1 cellular context compared by ENCODE assay signal in genomic region chr11:110362916-110363574, GRCh38.
TF ChIP-seq lines count a peak whose summit lies in the region.

No MANE protein-coding gene starts in this region.

TF ChIP-seq in GM12878, 131 proteins besides CTCF, POLR2A, EP300 and RAD21 (continued from another document):
- no peak for TF ChIP-seq MLLT1 (IDR thresholded peaks at IDR 0.05)
- TF ChIP-seq PRDM15 (CRISPR knock-in tag; IDR thresholded peaks at IDR 0.05): no peak
- no peak for TF ChIP-seq POLR2AphosphoS5 (IDR thresholded peaks at IDR 0.05; ENCODE audit: low read length)
- no peak for TF ChIP-seq NRF1 (conservative IDR thresholded peaks at IDR 0.05; ENCODE audit: low read depth, low read length)
- no peak for TF ChIP-seq REST (IDR thresholded peaks at IDR 0.05; ENCODE audit: low read depth, low read length)
- TF ChIP-seq KAT2A (conservative IDR thresholded peaks at IDR 0.05; ENCODE audit: control insufficient read depth, low read depth, low read length): no peak
- peak; percentile 41 for TF ChIP-seq MEF2B (IDR thresholded peaks at IDR 0.05; ENCODE audit: partially characterized antibody, poor library complexity, severe bottlenecking)
- no peak for TF ChIP-seq DPF2 (IDR thresholded peaks at IDR 0.05)
- TF ChIP-seq EED (IDR thresholded peaks at IDR 0.05; ENCODE audit: low read depth): peak; percentile 21; the same call in 1 of the 2 replicates
- no peak for TF ChIP-seq MYC (IDR thresholded peaks at IDR 0.05; ENCODE audit: insufficient read depth, insufficient read length, insufficient replicate concordance, low read length, severe bottlenecking)
- TF ChIP-seq MXI1 (IDR thresholded peaks at IDR 0.05; ENCODE audit: low read depth, low read length): no peak
- 0 out of 2 replicates have a peak, but pooled peaks have one; percentile 19 for TF ChIP-seq MTA2 (IDR thresholded peaks at IDR 0.05; ENCODE audit: low read depth)
- no peak for TF ChIP-seq SMAD5 (IDR thresholded peaks at IDR 0.05; ENCODE audit: low read depth)
- no peak for TF ChIP-seq PML (IDR thresholded peaks at IDR 0.05; ENCODE audit: low read length)
- no peak for TF ChIP-seq IRF3 (IDR thresholded peaks at IDR 0.05)
- TF ChIP-seq SREBF1 (IDR thresholded peaks at IDR 0.05; ENCODE audit: low read length): no peak
- no peak for TF ChIP-seq BHLHE40 (IDR thresholded peaks at IDR 0.05; ENCODE audit: borderline replicate concordance in 1 of 2, low read depth in 2 of 2, low read length in 1 of 2)
- no peak for TF ChIP-seq BCLAF1 (IDR thresholded peaks at IDR 0.05)
- no peak for TF ChIP-seq SUZ12 (IDR thresholded peaks at IDR 0.05; ENCODE audit: unreplicated experiment)
- TF ChIP-seq JUNB (IDR thresholded peaks at IDR 0.05): no peak
- no peak for TF ChIP-seq ZNF217 (IDR thresholded peaks at IDR 0.05)
- TF ChIP-seq NR2F1 (conservative IDR thresholded peaks at IDR 0.05): no peak
- no peak for TF ChIP-seq NR2C2 (IDR thresholded peaks at IDR 0.05; ENCODE audit: borderline replicate concordance, control insufficient read depth, insufficient read length, low read depth)
- no peak for TF ChIP-seq HCFC1 (IDR thresholded peaks at IDR 0.05; ENCODE audit: low read length)
- no peak for TF ChIP-seq ATF7 (IDR thresholded peaks at IDR 0.05; ENCODE audit: low read depth)
- TF ChIP-seq IKZF1 (conservative IDR thresholded peaks at IDR 0.05): 0 out of 2 replicates have a peak, but pooled peaks have one; percentile 32
- no peak for TF ChIP-seq EGR1 (IDR thresholded peaks at IDR 0.05; ENCODE audit: borderline replicate concordance in 1 of 2, low read depth in 2 of 2, low read length in 2 of 2)
- no peak for TF ChIP-seq CHD2 (IDR thresholded peaks at IDR 0.05; ENCODE audit: borderline replicate concordance, low read depth, low read length)
- TF ChIP-seq BACH1 (IDR thresholded peaks at IDR 0.05; ENCODE audit: borderline replicate concordance): no peak
- TF ChIP-seq SMARCA5 (IDR thresholded peaks at IDR 0.05): no peak
- TF ChIP-seq RCOR1 (conservative IDR thresholded peaks at IDR 0.05; ENCODE audit: low read depth, low read length): no peak
- TF ChIP-seq ZNF384 (IDR thresholded peaks at IDR 0.05; ENCODE audit: borderline replicate concordance, low read depth, low read length): no peak
- no peak for TF ChIP-seq TBL1XR1 (IDR thresholded peaks at IDR 0.05; ENCODE audit: low read depth, low read length)
- no peak for TF ChIP-seq CHD1 (IDR thresholded peaks at IDR 0.05; ENCODE audit: low read depth, low read length)
- TF ChIP-seq YBX1 (IDR thresholded peaks at IDR 0.05): no peak
- 0 out of 2 replicates have a peak, but pooled peaks have one; percentile 15 for TF ChIP-seq RELB (IDR thresholded peaks at IDR 0.05; ENCODE audit: low read depth)
- no peak for TF ChIP-seq POU2F2 (IDR thresholded peaks at IDR 0.05; ENCODE audit: borderline replicate concordance, low read depth, low read length)
- TF ChIP-seq MAX (IDR thresholded peaks at IDR 0.05; ENCODE audit: low read depth, low read length): no peak
TF ChIP-seq in GM12878: peak in this region for 5.
